In genomic region chr17:32264140-32264799, GRCh38 we compare ENCODE assay signal across 10 cellular contexts. TPM values are rescaled to one million over a fixed set of nuclear protein-coding genes. Genes with fewer than 3 reads are reported as not detected.
DNase-seq lines count a peak whose midpoint lies in the region; TF ChIP-seq lines count a peak whose summit lies in the region.
"Had no signal": no experiment of that assay in that cellular context is flagged by ENCODE, and none has a peak within 500 bp of the region (broad histone marks: within the 10 kb centered on the region; RNA-seq: fewer than 3 reads in every experiment).

No MANE protein-coding gene starts in this region.

- no peaks in the 10 kb centered on the region for H3K9me2 ChIP-seq in MM.1S (replicated peaks; ENCODE audit: insufficient read depth, low read length)

- H3K27me3 Mint-ChIP-seq in endothelial cell (ENCODE audit: unreplicated experiment) = peaks cover 21% of the 10 kb centered on the region
- peaks cover 77% of the 10 kb centered on the region for H3K27me3 Mint-ChIP-seq in osteocyte (ENCODE audit: unreplicated experiment)

- H3K36me3 ChIP-seq in MM.1S (replicated peaks; ENCODE audit: insufficient read depth, low read length) = no peaks in the 10 kb centered on the region
- H3K36me3 ChIP-seq: gastroesophageal sphincter had no signal

- H3K27me3 ChIP-seq in MM.1S (replicated peaks; ENCODE audit: insufficient read depth, low read length) = peaks cover 9% of the 10 kb centered on the region

- no peak overlapping the region for H3K4me2 ChIP-seq in MM.1S (ENCODE audit: low read depth, low read length)

- H3K9me3 Mint-ChIP-seq in endothelial cell (ENCODE audit: unreplicated experiment) (no peaks in the 10 kb centered on the region), osteocyte (ENCODE audit: unreplicated experiment) (no peaks in the 10 kb centered on the region)

- no peak overlapping the region for H3K27ac Mint-ChIP-seq in endothelial cell (ENCODE audit: unreplicated experiment)
- H3K27ac Mint-ChIP-seq in osteocyte (ENCODE audit: unreplicated experiment) = no peak overlapping the region

- H2AFZ ChIP-seq in MM.1S (ENCODE audit: low read length) = no peak overlapping the region

- TF ChIP-seq CTCF in MM.1S (IDR thresholded peaks at IDR 0.05; ENCODE audit: low read length) (peak; percentile 23), endothelial cell (IDR thresholded peaks at IDR 0.05; ENCODE audit: unreplicated experiment) (peak; percentile 18), osteocyte (IDR thresholded peaks at IDR 0.05) (peak; percentile 18)

- H3K4me1 ChIP-seq in MM.1S (ENCODE audit: low read length) = 0 out of 2 replicates have a peak, but pooled peaks cover 3% of the 10 kb centered on the region

- DNase-seq in NCI-H2171 treated with DMSO at 0.1 percent for 48 hours (lab: John Stamatoyannopoulos, UW) = peak; percentile 27
- DNase-seq in NCI-H2171 (lab: John Stamatoyannopoulos, UW) = no peak
- no peak for DNase-seq in MM.1S
- no peak for DNase-seq in endothelial cell (ENCODE audit: low spot score)
- DNase-seq in osteocyte (ENCODE audit: extremely low spot score, unreplicated experiment) = no peak
- DNase-seq in NCI-H510A (lab: John Stamatoyannopoulos, UW) = no peak
- DNase-seq in SHP77 (lab: John Stamatoyannopoulos, UW) = no peak
- DNase-seq in COR-L47 (lab: John Stamatoyannopoulos, UW) = no peak
- DNase-seq: NCI-H748 treated with DMSO at 0.1 percent for 48 hours had no signal

- no peaks in the 10 kb centered on the region for H3K9me3 ChIP-seq in MM.1S (replicated peaks; ENCODE audit: insufficient read depth, low read length)
- H3K9me3 ChIP-seq: gastroesophageal sphincter had no signal

- peaks cover 21% of the 10 kb centered on the region for H3K4me1 Mint-ChIP-seq in endothelial cell (ENCODE audit: unreplicated experiment)
- H3K4me1 Mint-ChIP-seq in osteocyte (ENCODE audit: unreplicated experiment) = peaks cover 29% of the 10 kb centered on the region

- H3K4me3 ChIP-seq in MM.1S (ENCODE audit: low read length) = no peak overlapping the region

- no peak overlapping the region for H3K9ac ChIP-seq in MM.1S (ENCODE audit: low read length)

- H3K27ac ChIP-seq in MM.1S (ENCODE audit: low read length) = no peak overlapping the region

- no peaks in the 10 kb centered on the region for H4K20me1 ChIP-seq in MM.1S (ENCODE audit: insufficient read depth, low read length)

- H3K36me3 Mint-ChIP-seq in endothelial cell (ENCODE audit: low read depth, unreplicated experiment) (peaks cover 5% of the 10 kb centered on the region), osteocyte (ENCODE audit: unreplicated experiment) (no peaks in the 10 kb centered on the region)

- peak overlapping the region; percentile 76 for H3K4me3 Mint-ChIP-seq in endothelial cell (ENCODE audit: unreplicated experiment)
- H3K4me3 Mint-ChIP-seq in osteocyte (ENCODE audit: unreplicated experiment) = peak overlapping the region; percentile 40

- H3K79me2 ChIP-seq in MM.1S (ENCODE audit: low read length) = no peaks in the 10 kb centered on the region

- no peaks in the 10 kb centered on the region for H3F3A ChIP-seq in MM.1S (ENCODE audit: insufficient read depth, low read length)

RNA-seq across cellular contexts. Expression of gene RHBDL3, which starts 1.4 kb away (rescaled TPM):
- total RNA-seq in endothelial cell (ENCODE audit: unreplicated experiment) (1.7 TPM), osteocyte (0.11 TPM in 1 of 2 replicates, not detected in the other)
